14 cellular contexts compared by ENCODE assay signal in the genomic region with DNA sequence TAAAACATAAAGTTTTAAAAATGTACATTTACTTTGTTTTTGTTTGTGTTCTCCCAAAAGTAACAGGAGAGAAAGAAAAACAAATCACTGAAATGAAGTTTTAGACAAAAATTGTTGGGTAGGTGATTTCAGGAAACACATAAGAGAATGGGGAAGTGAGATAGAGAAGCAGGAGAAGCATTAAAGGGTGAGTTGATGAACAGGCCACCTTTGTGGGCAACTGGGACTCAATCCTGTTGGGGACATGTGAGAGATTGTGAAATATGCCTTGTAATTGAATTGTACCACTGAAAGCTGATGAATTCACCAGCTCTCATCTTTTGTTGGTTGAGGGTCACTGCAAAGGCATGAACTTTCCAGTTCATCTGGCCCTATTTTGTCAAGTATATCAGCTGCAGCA.
"Had no signal": no experiment of that assay in that cellular context is flagged by ENCODE, and none has a peak within 500 bp of the region (broad histone marks: within the 10 kb centered on the region; RNA-seq: fewer than 3 reads in every experiment).

No MANE protein-coding gene starts in this region.

- DNase-seq: activated CD4-positive, alpha-beta T cell treated with anti-CD3 and anti-CD28 coated beads, Interleukin-2, amount 10 ng/mL, durations not matched to agents 7 days and 5 days; activated CD4-positive, CD25-positive, alpha-beta regulatory T cell; erythroblast; hypothalamus; lower lobe of right lung; midbrain; ovary; stimulated activated CD4-positive, alpha-beta T cell treated with anti-CD3 and anti-CD28 coated beads, Interleukin-4, amount 100 ng/mL, for 1 hour; stimulated activated naive CD8-positive, alpha-beta T cell treated with anti-CD3 and anti-CD28 coated beads, Interleukin-15, amount 100 ng/mL, for 72 hours had no signal

- H3K27me3 ChIP-seq: neural progenitor cell, ovary had no signal

- H3K27ac ChIP-seq: lower lobe of right lung, neural progenitor cell, ovary, thoracic aorta had no signal

- H3K4me2 ChIP-seq: neural progenitor cell had no signal

- H3K4me3 ChIP-seq: lower lobe of right lung, neural progenitor cell, ovary, thoracic aorta had no signal

- H3K4me1 ChIP-seq: lower lobe of right lung, neural progenitor cell had no signal

- H3K36me3 Mint-ChIP-seq: activated naive CD4-positive, alpha-beta T cell treated with anti-CD3 and anti-CD28 coated beads, Interleukin-2, amount 50 U/mL, for 24 hours; brain; neural progenitor cell had no signal

- H3K4me3 Mint-ChIP-seq: activated CD4-positive, alpha-beta T cell treated with anti-CD3 and anti-CD28 coated beads, Interleukin-2, amount 10 ng/mL, durations not matched to agents 7 days and 5 days; activated naive CD4-positive, alpha-beta T cell treated with anti-CD3 and anti-CD28 coated beads, Interleukin-2, amount 50 U/mL, for 24 hours; brain; neural progenitor cell; stimulated activated naive CD8-positive, alpha-beta T cell treated with anti-CD3 and anti-CD28 coated beads, Interleukin-15, amount 100 ng/mL, for 72 hours had no signal

- ATAC-seq: lower lobe of right lung; stimulated activated naive CD8-positive, alpha-beta T cell treated with anti-CD3 and anti-CD28 coated beads, Interleukin-15, amount 100 ng/mL, for 72 hours had no signal

- H3K9ac ChIP-seq: neural progenitor cell had no signal

- H3K27me3 Mint-ChIP-seq: activated CD4-positive, alpha-beta T cell treated with anti-CD3 and anti-CD28 coated beads, Interleukin-2, amount 10 ng/mL, durations not matched to agents 7 days and 5 days; activated naive CD4-positive, alpha-beta T cell treated with anti-CD3 and anti-CD28 coated beads, Interleukin-2, amount 50 U/mL, for 24 hours; brain; stimulated activated naive CD8-positive, alpha-beta T cell treated with anti-CD3 and anti-CD28 coated beads, Interleukin-15, amount 100 ng/mL, for 72 hours had no signal

- H3K4me1 Mint-ChIP-seq: activated CD4-positive, alpha-beta T cell treated with anti-CD3 and anti-CD28 coated beads, Interleukin-2, amount 10 ng/mL, durations not matched to agents 7 days and 5 days; activated naive CD4-positive, alpha-beta T cell treated with anti-CD3 and anti-CD28 coated beads, Interleukin-2, amount 50 U/mL, for 24 hours; brain; neural progenitor cell; stimulated activated naive CD8-positive, alpha-beta T cell treated with anti-CD3 and anti-CD28 coated beads, Interleukin-15, amount 100 ng/mL, for 72 hours had no signal

- H3K27ac Mint-ChIP-seq: activated CD4-positive, alpha-beta T cell treated with anti-CD3 and anti-CD28 coated beads, Interleukin-2, amount 10 ng/mL, durations not matched to agents 7 days and 5 days; activated naive CD4-positive, alpha-beta T cell treated with anti-CD3 and anti-CD28 coated beads, Interleukin-2, amount 50 U/mL, for 24 hours; activated T-helper 2 cell treated with anti-CD3 and anti-CD28 coated beads, Interferon-gamma antibody, Interleukin-2, Interleukin-4, amounts not matched to agents 10 μg/mL and 5 μg/mL and 100 μg/mL, durations not matched to agents 14 hours and 24 hours and 36 hours; brain; neural progenitor cell; stimulated activated naive CD8-positive, alpha-beta T cell treated with anti-CD3 and anti-CD28 coated beads, Interleukin-15, amount 100 ng/mL, for 72 hours had no signal

- H3K9me3 ChIP-seq: lower lobe of right lung, ovary, thoracic aorta had no signal

- H3K9me3 Mint-ChIP-seq: activated T-helper 2 cell treated with anti-CD3 and anti-CD28 coated beads, Interferon-gamma antibody, Interleukin-2, Interleukin-4, amounts not matched to agents 10 μg/mL and 5 μg/mL and 100 μg/mL, durations not matched to agents 14 hours and 24 hours and 36 hours; brain; neural progenitor cell had no signal

- H3K36me3 ChIP-seq: lower lobe of right lung, neural progenitor cell, ovary, thoracic aorta had no signal
